Comparison of ENCODE assay signal across 16 cellular contexts in the genomic region with DNA sequence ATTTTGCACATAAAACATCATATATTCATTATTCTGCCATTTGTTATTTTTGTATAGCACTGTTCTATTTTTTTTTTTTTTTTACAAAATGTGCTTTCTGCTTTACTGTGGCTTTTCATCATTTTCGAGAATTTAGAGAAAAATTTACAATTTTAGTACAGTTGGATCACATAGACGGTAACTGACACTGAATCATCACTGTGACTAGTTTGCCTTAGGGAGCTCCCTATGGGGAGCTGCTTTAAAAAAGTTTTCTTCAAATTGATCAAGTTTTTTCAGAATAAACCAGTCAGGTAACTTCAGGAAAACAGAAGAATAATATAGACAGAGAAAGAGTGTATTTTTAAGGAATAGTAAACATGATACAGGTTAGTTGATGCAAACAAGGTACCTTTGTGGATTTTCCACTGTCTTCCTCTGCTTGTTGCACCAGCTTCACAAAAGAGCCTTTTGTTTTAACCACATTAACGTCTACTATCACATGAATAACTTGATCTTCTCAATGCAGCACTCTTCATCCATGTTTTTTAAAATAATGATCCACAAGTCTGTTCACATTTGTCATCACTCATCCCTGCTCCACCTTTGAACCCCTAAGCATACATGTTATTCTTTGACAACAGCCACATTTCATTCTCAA.
DNase-seq lines count a peak whose midpoint lies in the region; ATAC-seq and TF ChIP-seq lines count a peak whose summit lies in the region.
"Had no signal": no experiment of that assay in that cellular context is flagged by ENCODE, and none has a peak within 500 bp of the region (broad histone marks: within the 10 kb centered on the region; RNA-seq: fewer than 3 reads in every experiment).

No MANE protein-coding gene starts in this region.

- no peak overlapping the region for H2AFZ ChIP-seq in IMR-90 (replicated peaks; ENCODE audit: low read length, poor library complexity)

- no peak overlapping the region for H3K4me3 ChIP-seq in IMR-90 (ENCODE audit: insufficient read depth, low read depth, low read length)
- no peak overlapping the region for H3K4me3 ChIP-seq in epithelial cell of esophagus (ENCODE audit: low read length)
- H3K4me3 ChIP-seq: BLaER1 treated with 17β-estradiol and CSF1 and Interleukin-3, amounts not matched to agents 10 nM and 100 nM; HAP-1 had no signal

- H2BK5ac ChIP-seq in IMR-90 (ENCODE audit: low read depth, low read length, poor library complexity, severe bottlenecking), result no peak overlapping the region

- CTCF ChIA-PET in IMR-90 (lab: Yijun Ruan, JAX), result interaction anchor here (0.6 kb wide), 1 partner anchor 193 kb away, joined by 3 read pairs; no protein-coding TSS in a partner anchor

- H3K14ac ChIP-seq in IMR-90 (replicated peaks; ENCODE audit: low read depth, low read length), result no peak overlapping the region

- POLR2A ChIA-PET in IMR-90 (lab: Charles Lee; ENCODE audit: unreplicated experiment), result no interaction called here

- no peaks in the 10 kb centered on the region for H3K79me1 ChIP-seq in IMR-90 (ENCODE audit: low read depth in 1 of 2, low read length in 2 of 2)

- 0 out of 2 replicates have a peak, but pooled peaks cover 2% of the 10 kb centered on the region for H3K9me1 ChIP-seq in IMR-90 (ENCODE audit: insufficient read depth, low read length)

- no peak overlapping the region for H4K8ac ChIP-seq in IMR-90 (ENCODE audit: low read depth in 2 of 2, low read length in 2 of 2)

- no TSS peak for BruUV-seq in IMR-90 (replicated peaks; lab: Mats Ljungman, UMichigan)

- H2BK120ac ChIP-seq in IMR-90 (ENCODE audit: low read depth, low read length), result peak overlapping the region; percentile 12; the same call in 1 of the 2 replicates

- no peak overlapping the region for H3K27ac ChIP-seq in IMR-90 (ENCODE audit: insufficient read depth, low read length)
- H3K27ac ChIP-seq: BLaER1 treated with 17β-estradiol and CSF1 and Interleukin-3, amounts not matched to agents 10 nM and 100 nM had no signal

- TF ChIP-seq CTCF in IMR-90 (conservative IDR thresholded peaks at IDR 0.05; ENCODE audit: low read depth, low read length) (no peak), epithelial cell of esophagus (IDR thresholded peaks at IDR 0.05; ENCODE audit: insufficient read depth, low read depth, low read length, missing control alignments) (no peak)

- in situ Hi-C loops in IMR-90 (cut with MboI; ENCODE audit: low sequenced_read_pairs), result no loop called here

- H3K4me1 ChIP-seq in IMR-90 (ENCODE audit: control insufficient read depth, insufficient read depth, low read length), result peaks cover 12% of the 10 kb centered on the region
- H3K4me1 ChIP-seq: BLaER1 treated with 17β-estradiol and CSF1 and Interleukin-3, amounts not matched to agents 10 nM and 100 nM had no signal

- H3K23ac ChIP-seq in IMR-90 (ENCODE audit: low read depth, low read length), result no peak overlapping the region

- no peaks in the 10 kb centered on the region for H4K20me1 ChIP-seq in IMR-90 (ENCODE audit: insufficient read depth, low read length)
- H4K20me1 ChIP-seq: BLaER1 treated with 17β-estradiol and CSF1 and Interleukin-3, amounts not matched to agents 10 nM and 100 nM had no signal

- no peak overlapping the region for H2BK15ac ChIP-seq in IMR-90 (ENCODE audit: low read depth, low read length)

- no peak overlapping the region for H3K4me2 ChIP-seq in IMR-90 (ENCODE audit: low read depth, low read length)
- H3K4me2 ChIP-seq: BLaER1 treated with 17β-estradiol and CSF1 and Interleukin-3, amounts not matched to agents 10 nM and 100 nM had no signal

- H3K18ac ChIP-seq in IMR-90 (ENCODE audit: low read depth, low read length), result no peak overlapping the region

- H2AK5ac ChIP-seq in IMR-90 (ENCODE audit: low read depth, low read length), result no peak overlapping the region

- no peak for TF ChIP-seq RAD21 in IMR-90 (IDR thresholded peaks at IDR 0.05; ENCODE audit: low read length)

- no peaks in the 10 kb centered on the region for H3K27me3 ChIP-seq in IMR-90 (ENCODE audit: control insufficient read depth, insufficient read depth, low read length)
- H3K27me3 ChIP-seq: BLaER1 treated with 17β-estradiol and CSF1 and Interleukin-3, amounts not matched to agents 10 nM and 100 nM had no signal

- dilution Hi-C loops in IMR-90 (cut with HindIII; ENCODE audit: low sequenced_read_pairs, unreplicated experiment), result no loop called here

- 86% methylated on average over 1 of the region's 3 CpGs; no CpG with 5 or more reads in 1 of the 2 experiments for WGBS in IMR-90 (ENCODE audit: extremely low coverage in 2 of 2, insufficient read length in 1 of 2), 2 experiments

- no peak overlapping the region for H3K9ac ChIP-seq in IMR-90 (ENCODE audit: low read depth, low read length)
- H3K9ac ChIP-seq: BLaER1 treated with 17β-estradiol and CSF1 and Interleukin-3, amounts not matched to agents 10 nM and 100 nM had no signal

- DNase-seq in ELR (ENCODE audit: low read depth) (peak; percentile 61), IMR-90 (no peak), epithelial cell of esophagus (ENCODE audit: low read depth) (peak; percentile 19), pons (ENCODE audit: low spot score) (peak; percentile 23), sciatic nerve (ENCODE audit: low spot score) (no peak), RKO (ENCODE audit: low spot score) (no peak), NCI-H128 (lab: John Stamatoyannopoulos, UW; ENCODE audit: unreplicated experiment) (no peak)
- DNase-seq: ACHN; Calu3; CD4-positive, CD25-positive, alpha-beta regulatory T cell; DMS79; EL; GDM1 had no signal

- TF ChIP-seq POLR2A in IMR-90 (IDR thresholded peaks at IDR 0.05; ENCODE audit: low read depth, low read length), result no peak

- H3K9me3 ChIP-seq in IMR-90 (ENCODE audit: control insufficient read depth, insufficient read depth, low read length), result no peaks in the 10 kb centered on the region
- H3K9me3 ChIP-seq: BLaER1 treated with 17β-estradiol and CSF1 and Interleukin-3, amounts not matched to agents 10 nM and 100 nM; HAP-1 had no signal

- H3K4ac ChIP-seq in IMR-90 (ENCODE audit: low read depth, low read length), result no peak overlapping the region

- ATAC-seq in IMR-90 (ENCODE audit: low read depth) (no peak), sciatic nerve (no peak)
- ATAC-seq: HepG2 had no signal

- H3K56ac ChIP-seq in IMR-90 (ENCODE audit: extremely low read depth, insufficient read depth, low read length), result no peak overlapping the region

- intact Hi-C loops in IMR-90 (cut with micrococcal nuclease) (no loop called here), sciatic nerve (cut with DNase I) (no loop called here)

- no peak overlapping the region for H2BK20ac ChIP-seq in IMR-90 (ENCODE audit: low read depth, low read length)

- no peaks in the 10 kb centered on the region for H3K36me3 ChIP-seq in IMR-90 (ENCODE audit: control insufficient read depth, insufficient read depth, low read length)
- H3K36me3 ChIP-seq: HAP-1 had no signal

- H2AK9ac ChIP-seq in IMR-90 (replicated peaks; ENCODE audit: low read depth, low read length, poor library complexity), result no peak overlapping the region

- no peak overlapping the region for H4K91ac ChIP-seq in IMR-90 (ENCODE audit: insufficient read depth, low read depth, low read length)

- no peak overlapping the region for H4K5ac ChIP-seq in IMR-90 (ENCODE audit: low read depth, low read length)

TF ChIP-seq in IMR-90, 13 proteins besides CTCF, POLR2A, EP300 and RAD21:
- TF ChIP-seq RCOR1 (IDR thresholded peaks at IDR 0.05; ENCODE audit: insufficient replicate concordance, low read length) (no peak), CHD1 (IDR thresholded peaks at IDR 0.05; ENCODE audit: low read depth, low read length) (no peak), MAFK (IDR thresholded peaks at IDR 0.05; ENCODE audit: low read depth, low read length) (no peak), BHLHE40 (IDR thresholded peaks at IDR 0.05; ENCODE audit: low read depth, low read length) (no peak), RFX5 (IDR thresholded peaks at IDR 0.05; ENCODE audit: low read depth, low read length) (no peak), NFE2L2 (IDR thresholded peaks at IDR 0.05; ENCODE audit: low read depth, low read length) (no peak), SMC3 (IDR thresholded peaks at IDR 0.05; ENCODE audit: low read depth, low read length) (no peak), FOS (IDR thresholded peaks at IDR 0.05; ENCODE audit: low read depth, low read length) (no peak), MXI1 (IDR thresholded peaks at IDR 0.05; ENCODE audit: borderline replicate concordance, low read depth, low read length) (no peak), CEBPB (IDR thresholded peaks at IDR 0.05; ENCODE audit: low read depth, low read length) (no peak), MAZ (IDR thresholded peaks at IDR 0.05; ENCODE audit: borderline replicate concordance, low read depth, low read length) (no peak)
- TF ChIP-seq, protein P1, sequence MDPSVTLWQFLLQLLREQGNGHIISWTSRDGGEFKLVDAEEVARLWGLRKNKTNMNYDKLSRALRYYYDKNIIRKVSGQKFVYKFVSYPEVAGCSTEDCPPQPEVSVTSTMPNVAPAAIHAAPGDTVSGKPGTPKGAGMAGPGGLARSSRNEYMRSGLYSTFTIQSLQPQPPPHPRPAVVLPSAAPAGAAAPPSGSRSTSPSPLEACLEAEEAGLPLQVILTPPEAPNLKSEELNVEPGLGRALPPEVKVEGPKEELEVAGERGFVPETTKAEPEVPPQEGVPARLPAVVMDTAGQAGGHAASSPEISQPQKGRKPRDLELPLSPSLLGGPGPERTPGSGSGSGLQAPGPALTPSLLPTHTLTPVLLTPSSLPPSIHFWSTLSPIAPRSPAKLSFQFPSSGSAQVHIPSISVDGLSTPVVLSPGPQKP (IDR thresholded peaks at IDR 0.05; ENCODE audit: borderline replicate concordance, low read depth, low read length), result no peak
- TF ChIP-seq, protein P2, sequence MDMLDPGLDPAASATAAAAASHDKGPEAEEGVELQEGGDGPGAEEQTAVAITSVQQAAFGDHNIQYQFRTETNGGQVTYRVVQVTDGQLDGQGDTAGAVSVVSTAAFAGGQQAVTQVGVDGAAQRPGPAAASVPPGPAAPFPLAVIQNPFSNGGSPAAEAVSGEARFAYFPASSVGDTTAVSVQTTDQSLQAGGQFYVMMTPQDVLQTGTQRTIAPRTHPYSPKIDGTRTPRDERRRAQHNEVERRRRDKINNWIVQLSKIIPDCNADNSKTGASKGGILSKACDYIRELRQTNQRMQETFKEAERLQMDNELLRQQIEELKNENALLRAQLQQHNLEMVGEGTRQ (IDR thresholded peaks at IDR 0.05; ENCODE audit: low read depth, low read length), result no peak

Comparison
In these comparisons a context has a peak if more than half of its experiments do, and no peak if none do; other contexts are left out.
1. DNase-seq: peak in ELR (single experiment), epithelial cell of esophagus (single experiment) and pons (single experiment); none in IMR-90 (single experiment), sciatic nerve (single experiment), RKO (single experiment) and NCI-H128 (single experiment).